In genomic region chr11:56783448-56784041, GRCh38 we compare ENCODE assay signal across 9 cellular contexts. TPM values are rescaled to one million over a fixed set of nuclear protein-coding genes. Genes with fewer than 3 reads are reported as not detected.
DNase-seq lines count a peak whose midpoint lies in the region; ATAC-seq, FAIRE-seq and TF ChIP-seq lines count a peak whose summit lies in the region.
"Had no signal": no experiment of that assay in that cellular context is flagged by ENCODE, and none has a peak within 500 bp of the region (broad histone marks: within the 10 kb centered on the region; RNA-seq: fewer than 3 reads in every experiment).

No MANE protein-coding gene starts in this region.

- H3K4me2 ChIP-seq in A549, result peak overlapping the region; percentile 74

- no peak for TF ChIP-seq EP300 in A549 (IDR thresholded peaks at IDR 0.05)

- 2% methylated on average over 6 of the region's 6 CpGs for WGBS in A549 (ENCODE audit: missing lambda C conversion rate)

- H3K9me3 ChIP-seq in A549 (peaks cover 7% of the 10 kb centered on the region; the same call in 1 of the 3 replicates), thoracic aorta (no peaks in the 10 kb centered on the region)

- POLR2A ChIA-PET in A549 (lab: Yijun Ruan, JAX), result no interaction called here

- TF ChIP-seq POLR2A in A549 (IDR thresholded peaks at IDR 0.05; ENCODE audit: low read length), result no peak

- no peaks in the 10 kb centered on the region for H3K36me3 ChIP-seq in thoracic aorta

- peak; percentile 85 for FAIRE-seq in A549 (lab: Jason Lieb, UNC)

- peak; percentile 25 to 79 for DNase-seq in A549 (ENCODE audit: low read depth in 1 of 2, low spot score in 1 of 2)
- peak; percentile 22 for DNase-seq in GM12864 (ENCODE audit: low read depth)
- peak; percentile 48 for DNase-seq in NCI-H1105 (lab: John Stamatoyannopoulos, UW)
- DNase-seq in hepatic stellate cell (ENCODE audit: low spot score), result peak; percentile 2
- no peak for DNase-seq in thoracic aorta (ENCODE audit: low spot score)

- H3K27ac ChIP-seq in A549 (no peak overlapping the region), VCaP (no peak overlapping the region), thoracic aorta (no peak overlapping the region)

- peak; percentile 64 to 71; a peak in 5 of 6 replicates for ATAC-seq in A549
- no peak for ATAC-seq in thoracic aorta (ENCODE audit: insufficient number of reproducible peaks, low FRiP score, low read depth)
- ATAC-seq in GM21619 (IDR thresholded peaks at IDR 0.05; ENCODE audit: unreplicated experiment), result no peak
- ATAC-seq in GM21723 (IDR thresholded peaks at IDR 0.05; ENCODE audit: unreplicated experiment), result no peak

- CTCF ChIA-PET in A549 (lab: Yijun Ruan, JAX), result interaction anchor here (0.8 to 2.6 kb wide), 12 partner anchors 12 to 1183 kb away, joined by 3 to 30 read pairs (median 4); no protein-coding TSS in a partner anchor

- TF ChIP-seq RAD21 in A549 (conservative IDR thresholded peaks at IDR 0.05 in 1 of 2, IDR thresholded peaks at IDR 0.05 in 1 of 2), result peak; percentile 76 to 87

- H3K27me3 ChIP-seq in thoracic aorta (replicated peaks; ENCODE audit: insufficient read depth), result no peaks in the 10 kb centered on the region

- H3K4me1 ChIP-seq in A549 (no peaks in the 10 kb centered on the region), thoracic aorta (ENCODE audit: control insufficient read depth in 1 of 2, low read depth in 2 of 2) (no peaks in the 10 kb centered on the region)

- TF ChIP-seq CTCF in A549 (IDR thresholded peaks at IDR 0.05), result peak; percentile 87
- peak; percentile 47 for TF ChIP-seq CTCF in GM12864 (IDR thresholded peaks at IDR 0.05; ENCODE audit: low read depth, low read length, missing control alignments)
- TF ChIP-seq CTCF in VCaP (conservative IDR thresholded peaks at IDR 0.05), result peak; percentile 72
- peak; percentile 35 for TF ChIP-seq CTCF in thoracic aorta (IDR thresholded peaks at IDR 0.05)

- H3K4me3 ChIP-seq in A549, result peak overlapping the region; percentile 30
- H3K4me3 ChIP-seq in GM12864 (ENCODE audit: low read depth, low read length), result no peak overlapping the region
- H3K4me3 ChIP-seq in thoracic aorta, result peak overlapping the region; percentile 59
- H3K4me3 ChIP-seq: lung had no signal

TF ChIP-seq in A549, 52 proteins besides CTCF, POLR2A, EP300 and RAD21:
- TF ChIP-seq CHD2 (IDR thresholded peaks at IDR 0.05; ENCODE audit: low read length, partially characterized antibody) (no peak), SMC3 (IDR thresholded peaks at IDR 0.05) (peak; percentile 71), HOXB13 (CRISPR knock-in tag; IDR thresholded peaks at IDR 0.05; ENCODE audit: low read depth) (no peak), NFE2L2 (conservative IDR thresholded peaks at IDR 0.05; ENCODE audit: low read length) (no peak)

RNA-seq across cellular contexts. Expression of gene OR9G4, which starts 35.0 kb away (rescaled TPM):
- not detected in 2 replicates for polyA plus RNA-seq in A549 (2011; rRNA removed)
- not detected in 2 replicates for polyA plus RNA-seq in A549 (2012; cell fraction: cytosol; rRNA removed)
- polyA plus RNA-seq in A549 (2012; cell fraction: nucleus; rRNA removed), result not detected in 2 replicates
- not detected in 3 replicates for polyA plus RNA-seq in A549 (2017; fragmentation: RNase III; extraction: RNeasy Plus Mini Kit Qiagen cat#74134 plus additional on column Dnase treatment)
- not detected in 2 replicates for polyA minus RNA-seq in A549 (2011; rRNA and poly(A)+ RNA removed)
- total RNA-seq in thoracic aorta, result not detected
- total RNA-seq: lung had no signal
- polyA plus RNA-seq: lung had no signal

Comparison
In these comparisons a context has a peak if more than half of its experiments do, and no peak if none do; other contexts are left out.
1. ATAC-seq: peak in A549 (2 of 2); none in thoracic aorta (single experiment), GM21619 (single experiment) and GM21723 (single experiment).
2. CTCF ChIP-seq: peak in every context shown above with its lines; median percentile 87 in A549; 72 in VCaP; 47 in GM12864; 35 in thoracic aorta.